In the genomic region with DNA sequence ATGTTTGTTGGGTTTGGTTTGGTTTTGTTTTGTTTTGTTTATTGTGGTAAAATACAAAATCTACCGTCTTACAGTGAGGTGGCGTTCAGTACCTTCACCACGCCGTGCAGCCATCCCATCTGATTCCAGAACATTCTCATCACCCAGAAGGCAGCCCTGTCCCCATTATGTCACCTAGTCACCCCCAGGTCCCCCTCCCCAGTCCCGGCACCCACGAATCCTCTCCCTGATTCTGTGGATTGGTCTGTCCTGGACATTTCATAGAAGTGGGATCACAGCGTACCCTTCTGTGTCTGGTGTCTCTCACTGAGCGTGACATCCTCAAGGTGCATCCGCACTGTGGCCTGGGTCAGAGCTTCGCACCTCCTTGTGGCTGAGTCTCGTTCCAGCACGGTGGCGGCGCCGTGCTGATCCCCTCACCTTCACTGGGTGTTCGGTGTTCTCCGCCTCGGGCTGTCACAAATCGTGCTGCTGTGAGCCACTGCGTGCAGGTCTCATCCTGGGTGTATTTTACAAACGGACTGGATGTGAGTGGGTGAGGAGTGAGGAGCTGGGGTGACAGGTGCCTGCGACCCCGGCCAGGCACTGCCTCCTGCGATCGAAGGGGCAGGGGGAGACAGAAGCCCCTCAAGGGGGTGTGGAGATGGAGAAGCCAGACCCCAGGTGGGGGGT, we compare ENCODE assay signal across 2 cellular contexts.
TF ChIP-seq lines count a peak whose summit lies in the region.

No MANE protein-coding gene starts in this region.

TF ChIP-seq in PFSK-1, 5 proteins besides CTCF, POLR2A, EP300 and RAD21:
- TF ChIP-seq SIN3A (IDR thresholded peaks at IDR 0.05; ENCODE audit: borderline replicate concordance, insufficient read depth, low read length) (no peak), POLR2AphosphoS5 (IDR thresholded peaks at IDR 0.05; ENCODE audit: low read depth, low read length) (peak; percentile 32; the same call in 1 of the 2 replicates)
TF ChIP-seq in PFSK-1: peak in this region for 1.

TF ChIP-seq in H1, 55 proteins besides CTCF, POLR2A, EP300 and RAD21:
- no peak for TF ChIP-seq SP2 (IDR thresholded peaks at IDR 0.05; ENCODE audit: low read length)
- TF ChIP-seq BRCA1 (IDR thresholded peaks at IDR 0.05; ENCODE audit: low read depth, low read length), result no peak
- no peak for TF ChIP-seq MAFK (IDR thresholded peaks at IDR 0.05; ENCODE audit: low read depth, low read length)
- no peak for TF ChIP-seq YY1 (IDR thresholded peaks at IDR 0.05; ENCODE audit: low read depth, low read length)
- TF ChIP-seq ZNF274 (IDR thresholded peaks at IDR 0.05; ENCODE audit: borderline replicate concordance, extremely low read depth, low read length), result no peak
- TF ChIP-seq SP1 (IDR thresholded peaks at IDR 0.05; ENCODE audit: low read depth, low read length), result no peak
- TF ChIP-seq, protein P1, sequence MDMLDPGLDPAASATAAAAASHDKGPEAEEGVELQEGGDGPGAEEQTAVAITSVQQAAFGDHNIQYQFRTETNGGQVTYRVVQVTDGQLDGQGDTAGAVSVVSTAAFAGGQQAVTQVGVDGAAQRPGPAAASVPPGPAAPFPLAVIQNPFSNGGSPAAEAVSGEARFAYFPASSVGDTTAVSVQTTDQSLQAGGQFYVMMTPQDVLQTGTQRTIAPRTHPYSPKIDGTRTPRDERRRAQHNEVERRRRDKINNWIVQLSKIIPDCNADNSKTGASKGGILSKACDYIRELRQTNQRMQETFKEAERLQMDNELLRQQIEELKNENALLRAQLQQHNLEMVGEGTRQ (IDR thresholded peaks at IDR 0.05; ENCODE audit: low read length), result no peak
- TF ChIP-seq JUND (IDR thresholded peaks at IDR 0.05; ENCODE audit: low read length), result no peak
- TF ChIP-seq POU5F1 (IDR thresholded peaks at IDR 0.05; ENCODE audit: low read depth, low read length), result no peak
- TF ChIP-seq, protein P2, sequence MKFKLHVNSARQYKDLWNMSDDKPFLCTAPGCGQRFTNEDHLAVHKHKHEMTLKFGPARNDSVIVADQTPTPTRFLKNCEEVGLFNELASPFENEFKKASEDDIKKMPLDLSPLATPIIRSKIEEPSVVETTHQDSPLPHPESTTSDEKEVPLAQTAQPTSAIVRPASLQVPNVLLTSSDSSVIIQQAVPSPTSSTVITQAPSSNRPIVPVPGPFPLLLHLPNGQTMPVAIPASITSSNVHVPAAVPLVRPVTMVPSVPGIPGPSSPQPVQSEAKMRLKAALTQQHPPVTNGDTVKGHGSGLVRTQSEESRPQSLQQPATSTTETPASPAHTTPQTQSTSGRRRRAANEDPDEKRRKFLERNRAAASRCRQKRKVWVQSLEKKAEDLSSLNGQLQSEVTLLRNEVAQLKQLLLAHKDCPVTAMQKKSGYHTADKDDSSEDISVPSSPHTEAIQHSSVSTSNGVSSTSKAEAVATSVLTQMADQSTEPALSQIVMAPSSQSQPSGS (IDR thresholded peaks at IDR 0.05; ENCODE audit: low read length), result no peak
- no peak for TF ChIP-seq NRF1 (IDR thresholded peaks at IDR 0.05; ENCODE audit: low read depth, low read length)
- TF ChIP-seq SIX5 (IDR thresholded peaks at IDR 0.05; ENCODE audit: low read depth, low read length), result no peak
- no peak for TF ChIP-seq ASH2L (IDR thresholded peaks at IDR 0.05; ENCODE audit: low read length)
- TF ChIP-seq, protein P3, sequence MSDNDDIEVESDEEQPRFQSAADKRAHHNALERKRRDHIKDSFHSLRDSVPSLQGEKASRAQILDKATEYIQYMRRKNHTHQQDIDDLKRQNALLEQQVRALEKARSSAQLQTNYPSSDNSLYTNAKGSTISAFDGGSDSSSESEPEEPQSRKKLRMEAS (IDR thresholded peaks at IDR 0.05), result no peak
